7 cellular contexts compared by ENCODE assay signal in genomic region chr4:85498068-85498733, GRCh38. TPM values are rescaled to one million over a fixed set of nuclear protein-coding genes. Genes with fewer than 3 reads are reported as not detected.
DNase-seq lines count a peak whose midpoint lies in the region; ATAC-seq and TF ChIP-seq lines count a peak whose summit lies in the region.

No MANE protein-coding gene starts in this region.

- H3K36me3 ChIP-seq in Peyer's patch (no peaks in the 10 kb centered on the region), thymus (ENCODE audit: control insufficient read depth, insufficient read depth) (no peaks in the 10 kb centered on the region)

- H3K4me3 ChIP-seq in Peyer's patch (no peak overlapping the region), thymus (ENCODE audit: low read length) (no peak overlapping the region)

- TF ChIP-seq POLR2A in Peyer's patch (IDR thresholded peaks at IDR 0.05), result no peak

- peak overlapping the region in 1 of 4 donors; percentile 57 for H3K27ac ChIP-seq in Peyer's patch
- H3K27ac ChIP-seq in thymus (ENCODE audit: low read depth), result peak overlapping the region; percentile 72

- H3K4me1 ChIP-seq in Peyer's patch, result peaks cover 0 to 11% (median 0%) of the 10 kb centered on the region in 4 donors
- H3K4me1 ChIP-seq in thymus (ENCODE audit: control insufficient read depth, insufficient read depth, low read length), result no peaks in the 10 kb centered on the region

- TF ChIP-seq CTCF in Peyer's patch (IDR thresholded peaks at IDR 0.05), result no peak

- WGBS in thymus, result 37% methylated on average over 5 of the region's 5 CpGs

- H3K9me3 ChIP-seq in Peyer's patch (no peaks in the 10 kb centered on the region), thymus (ENCODE audit: control insufficient read depth) (no peaks in the 10 kb centered on the region)

- H3K27me3 ChIP-seq in Peyer's patch, result no peaks in the 10 kb centered on the region
- no peaks in the 10 kb centered on the region for H3K27me3 ChIP-seq in thymus (ENCODE audit: control insufficient read depth, insufficient read depth)

- intact Hi-C loops in Right ventricle myocardium inferior (cut with DNase I), result no loop called here

- DNase-seq in Peyer's patch (peak in 2 of 3 donors; percentile 82), Right ventricle myocardium inferior (ENCODE audit: missing footprints) (peak; percentile 81), T-helper 1 cell (no peak)
- no peak for DNase-seq in stimulated activated naive CD4-positive, alpha-beta T cell (lab: John Stamatoyannopoulos, UW)

- ATAC-seq in GM19324 (IDR thresholded peaks at IDR 0.05; ENCODE audit: low FRiP score, unreplicated experiment), result peak; percentile 82
- ATAC-seq in HG03045 (IDR thresholded peaks at IDR 0.05; ENCODE audit: unreplicated experiment), result peak; percentile 99
- ATAC-seq in Right ventricle myocardium inferior, result peak; percentile 82

RNA-seq across cellular contexts. Expression of gene ARHGAP24, which starts 23.3 kb away (rescaled TPM):
- total RNA-seq in Peyer's patch, result 100 to 1,000 TPM in 1 of 4 donors, 10 to 100 TPM in 2, 1 to 10 TPM in 1; 4.7 to 330 (median 20.0) TPM
- total RNA-seq in Right ventricle myocardium inferior, result 10.6 TPM
- 18.2 TPM for polyA plus RNA-seq in thymus

Comparison
In these comparisons a context has a peak if more than half of its experiments do, and no peak if none do; other contexts are left out.
1. DNase-seq: peak in Peyer's patch (2 of 3) and Right ventricle myocardium inferior (single experiment); none in stimulated activated naive CD4-positive, alpha-beta T cell (0 of 6) and T-helper 1 cell (0 of 5).
2. Peak in every context shown above with its lines, with median percentiles within 50 percentile points of each other: ATAC-seq.